ENCODE assay signal across 9 cellular contexts in genomic region chr16:30353438-30354129, GRCh38. TPM values are rescaled to one million over a fixed set of nuclear protein-coding genes. Genes with fewer than 3 reads are reported as not detected.
DNase-seq lines count a peak whose midpoint lies in the region; FAIRE-seq and TF ChIP-seq lines count a peak whose summit lies in the region.
"Had no signal": no experiment of that assay in that cellular context is flagged by ENCODE, and none has a peak within 500 bp of the region (broad histone marks: within the 10 kb centered on the region; RNA-seq: fewer than 3 reads in every experiment).

No MANE protein-coding gene starts in this region.

- no peak for TF ChIP-seq EP300 in suprapubic skin (IDR thresholded peaks at IDR 0.05)

- H3K4me3 Mint-ChIP-seq in activated CD4-positive, alpha-beta T cell treated with anti-CD3 and anti-CD28 coated beads, Interleukin-2, amount 10 ng/mL, durations not matched to agents 24 days and 14 days: peak overlapping the region; percentile 90
- H3K4me3 Mint-ChIP-seq in activated T-helper 2 cell treated with anti-CD3 and anti-CD28 coated beads, Interferon-gamma antibody, Interleukin-2, Interleukin-4, amounts not matched to agents 10 μg/mL and 5 μg/mL and 100 μg/mL, durations not matched to agents 14 hours and 24 hours and 36 hours (ENCODE audit: low read depth): peak overlapping the region; percentile 93

- H3K9ac ChIP-seq in kidney (ENCODE audit: low read length in 2 of 2): peak overlapping the region in 1 of 2 donors; percentile 99

- peaks cover 44% of the 10 kb centered on the region for H3K4me1 Mint-ChIP-seq in activated CD4-positive, alpha-beta T cell treated with anti-CD3 and anti-CD28 coated beads, Interleukin-2, amount 10 ng/mL, durations not matched to agents 24 days and 14 days
- H3K4me1 Mint-ChIP-seq in activated T-helper 2 cell treated with anti-CD3 and anti-CD28 coated beads, Interferon-gamma antibody, Interleukin-2, Interleukin-4, amounts not matched to agents 10 μg/mL and 5 μg/mL and 100 μg/mL, durations not matched to agents 14 hours and 24 hours and 36 hours (ENCODE audit: low read depth): peaks cover 40% of the 10 kb centered on the region

- no peak for TF ChIP-seq POLR2A in suprapubic skin (IDR thresholded peaks at IDR 0.05)
- TF ChIP-seq POLR2A in lower leg skin (IDR thresholded peaks at IDR 0.05): no peak

- H3K9me3 ChIP-seq in kidney (ENCODE audit: control insufficient read depth in 1 of 2, low read length in 2 of 2): no peaks in the 10 kb centered on the region
- no peaks in the 10 kb centered on the region for H3K9me3 ChIP-seq in suprapubic skin

- H3K27me3 Mint-ChIP-seq in activated CD4-positive, alpha-beta T cell treated with anti-CD3 and anti-CD28 coated beads, Interleukin-2, amount 10 ng/mL, durations not matched to agents 24 days and 14 days: no peaks in the 10 kb centered on the region
- no peaks in the 10 kb centered on the region for H3K27me3 Mint-ChIP-seq in activated T-helper 2 cell treated with anti-CD3 and anti-CD28 coated beads, Interferon-gamma antibody, Interleukin-2, Interleukin-4, amounts not matched to agents 10 μg/mL and 5 μg/mL and 100 μg/mL, durations not matched to agents 14 hours and 24 hours and 36 hours (ENCODE audit: low read depth)

- H3K9me3 Mint-ChIP-seq in activated CD4-positive, alpha-beta T cell treated with anti-CD3 and anti-CD28 coated beads, Interleukin-2, amount 10 ng/mL, durations not matched to agents 24 days and 14 days: no peaks in the 10 kb centered on the region
- H3K9me3 Mint-ChIP-seq in activated T-helper 2 cell treated with anti-CD3 and anti-CD28 coated beads, Interferon-gamma antibody, Interleukin-2, Interleukin-4, amounts not matched to agents 10 μg/mL and 5 μg/mL and 100 μg/mL, durations not matched to agents 14 hours and 24 hours and 36 hours: no peaks in the 10 kb centered on the region

- FAIRE-seq in kidney (lab: Jason Lieb, UNC): no peak

- H3K4me1 ChIP-seq in kidney (ENCODE audit: control insufficient read depth in 1 of 2, insufficient read depth in 1 of 2, low read depth in 1 of 2, low read length in 2 of 2): peaks cover 29 to 35% of the 10 kb centered on the region in 2 donors
- peaks cover 49% of the 10 kb centered on the region for H3K4me1 ChIP-seq in suprapubic skin

- H3K27ac Mint-ChIP-seq in activated CD4-positive, alpha-beta T cell treated with anti-CD3 and anti-CD28 coated beads, Interleukin-2, amount 10 ng/mL, durations not matched to agents 24 days and 14 days: peak overlapping the region; percentile 60
- no peak overlapping the region for H3K27ac Mint-ChIP-seq in activated T-helper 2 cell treated with anti-CD3 and anti-CD28 coated beads, Interferon-gamma antibody, Interleukin-2, Interleukin-4, amounts not matched to agents 10 μg/mL and 5 μg/mL and 100 μg/mL, durations not matched to agents 14 hours and 24 hours and 36 hours

- H3K36me3 Mint-ChIP-seq in activated CD4-positive, alpha-beta T cell treated with anti-CD3 and anti-CD28 coated beads, Interleukin-2, amount 10 ng/mL, durations not matched to agents 24 days and 14 days (ENCODE audit: low read depth): peaks cover 65% of the 10 kb centered on the region
- H3K36me3 Mint-ChIP-seq in activated T-helper 2 cell treated with anti-CD3 and anti-CD28 coated beads, Interferon-gamma antibody, Interleukin-2, Interleukin-4, amounts not matched to agents 10 μg/mL and 5 μg/mL and 100 μg/mL, durations not matched to agents 14 hours and 24 hours and 36 hours (ENCODE audit: low read depth): peaks cover 74% of the 10 kb centered on the region

- H3K36me3 ChIP-seq in kidney (ENCODE audit: control insufficient read depth in 1 of 2, insufficient read depth in 2 of 2, low read length in 2 of 2): peaks cover 11 to 28% of the 10 kb centered on the region in 2 donors
- peaks cover 48% of the 10 kb centered on the region for H3K36me3 ChIP-seq in suprapubic skin

- WGBS in suprapubic skin: 83% methylated on average over 20 of the region's 23 CpGs
- 86 to 89% methylated on average over 17 to 23 of the region's 23 CpGs for WGBS in lower leg skin, 2 donors

- DNase-seq in activated CD4-positive, alpha-beta T cell treated with anti-CD3 and anti-CD28 coated beads, Interleukin-2, amount 10 ng/mL, durations not matched to agents 24 days and 14 days: peak; percentile 61
- DNase-seq in activated CD4-positive, alpha-beta T cell treated with anti-CD3 and anti-CD28 coated beads for 48 hours: no peak
- no peak for DNase-seq in activated T-helper 2 cell treated with anti-CD3 and anti-CD28 coated beads, Interferon-gamma antibody, Interleukin-2, Interleukin-4, amounts not matched to agents 10 μg/mL and 5 μg/mL and 100 μg/mL, durations not matched to agents 14 hours and 24 hours and 36 hours (ENCODE audit: low spot score)
- DNase-seq in kidney: peak; percentile 75
- no peak for DNase-seq in suprapubic skin (ENCODE audit: low spot score in 2 of 2)
- DNase-seq in lower leg skin (ENCODE audit: low spot score in 2 of 2): no peak
- no peak for DNase-seq in NK-92 treated with Interleukin-12 subunit alpha and Interleukin-12 subunit beta, amount 100 ng/mL, for 24 hours (lab: John Stamatoyannopoulos, UW)
- DNase-seq in DMS114 treated with DMSO at 0.1 percent for 48 hours (lab: John Stamatoyannopoulos, UW; ENCODE audit: unreplicated experiment): no peak
- DNase-seq: NCI-H1417 had no signal

- H3K4me3 ChIP-seq in kidney (ENCODE audit: low read length in 2 of 2): no peak overlapping the region
- peak overlapping the region; percentile 80 for H3K4me3 ChIP-seq in suprapubic skin
- no peak overlapping the region for H3K4me3 ChIP-seq in lower leg skin (ENCODE audit: low read depth, poor library complexity, severe bottlenecking)

- no peak for TF ChIP-seq CTCF in kidney (IDR thresholded peaks at IDR 0.05; ENCODE audit: borderline replicate concordance, extremely low read depth, insufficient read depth)
- no peak for TF ChIP-seq CTCF in suprapubic skin (IDR thresholded peaks at IDR 0.05)
- TF ChIP-seq CTCF in lower leg skin (IDR thresholded peaks at IDR 0.05): no peak

- no peak overlapping the region for H3K27ac ChIP-seq in kidney (ENCODE audit: low read depth in 2 of 2, low read length in 2 of 2)
- peak overlapping the region; percentile 95 for H3K27ac ChIP-seq in suprapubic skin

- no peaks in the 10 kb centered on the region for H3K27me3 ChIP-seq in suprapubic skin

- intact Hi-C loops in activated CD4-positive, alpha-beta T cell treated with anti-CD3 and anti-CD28 coated beads, Interleukin-2, amount 10 ng/mL, durations not matched to agents 24 days and 14 days (cut with micrococcal nuclease): loop anchor here (2.0 kb wide), 1 partner anchor 19 kb away; no protein-coding TSS in a partner anchor
- intact Hi-C loops in activated T-helper 2 cell treated with anti-CD3 and anti-CD28 coated beads, Interferon-gamma antibody, Interleukin-2, Interleukin-4, amounts not matched to agents 10 μg/mL and 5 μg/mL and 100 μg/mL, durations not matched to agents 14 hours and 24 hours and 36 hours (cut with micrococcal nuclease): loop anchor here (5.0 to 10.0 kb wide), 3 partner anchors 51 to 546 kb away; partner anchors contain the start of genes ALDOA, MAZ and ZNF771
- intact Hi-C loops in kidney (cut with DNase I) (no loop called here), lower leg skin (cut with DNase I; ENCODE audit: low total_unique reads) (no loop called here)

RNA-seq across cellular contexts. Expression of gene CD2BP2, which starts 1.5 kb away (rescaled TPM):
- total RNA-seq in activated CD4-positive, alpha-beta T cell treated with anti-CD3 and anti-CD28 coated beads, Interleukin-2, amount 10 ng/mL, durations not matched to agents 24 days and 14 days: 80.5 and 93.2 TPM in 2 replicates
- 80.1 and 84.5 TPM in 2 replicates for total RNA-seq in activated T-helper 2 cell treated with anti-CD3 and anti-CD28 coated beads, Interferon-gamma antibody, Interleukin-2, Interleukin-4, amounts not matched to agents 10 μg/mL and 5 μg/mL and 100 μg/mL, durations not matched to agents 14 hours and 24 hours and 36 hours
- total RNA-seq in kidney: 68.1 TPM
- polyA plus RNA-seq in kidney (ENCODE audit: insufficient read depth, low read depth, low replicate concordance): 61.8 TPM
- 10 to 100 TPM; 21.6 to 34.9 (median 27.7) TPM for total RNA-seq in suprapubic skin
- total RNA-seq in lower leg skin: 10 to 100 TPM; 33.6 to 43.2 (median 38.5) TPM

RNA-seq across cellular contexts. Expression of gene TBC1D10B, which starts 16.7 kb away (rescaled TPM):
- 68.9 TPM in 2 replicates for total RNA-seq in activated CD4-positive, alpha-beta T cell treated with anti-CD3 and anti-CD28 coated beads, Interleukin-2, amount 10 ng/mL, durations not matched to agents 24 days and 14 days
- 63.4 and 64.4 TPM in 2 replicates for total RNA-seq in activated T-helper 2 cell treated with anti-CD3 and anti-CD28 coated beads, Interferon-gamma antibody, Interleukin-2, Interleukin-4, amounts not matched to agents 10 μg/mL and 5 μg/mL and 100 μg/mL, durations not matched to agents 14 hours and 24 hours and 36 hours
- total RNA-seq in kidney: 32.7 TPM
- 30.1 TPM for polyA plus RNA-seq in kidney (ENCODE audit: insufficient read depth, low read depth, low replicate concordance)
- total RNA-seq in suprapubic skin: 10 to 100 TPM; 34.4 to 43.2 (median 38.4) TPM
- 10 to 100 TPM; 33.2 to 51.8 (median 41.9) TPM for total RNA-seq in lower leg skin

RNA-seq across cellular contexts. Expression of gene MYL11, which starts 21.0 kb away (rescaled TPM):
- total RNA-seq in activated CD4-positive, alpha-beta T cell treated with anti-CD3 and anti-CD28 coated beads, Interleukin-2, amount 10 ng/mL, durations not matched to agents 24 days and 14 days: 1.0 and 1.3 TPM in 2 replicates
- 3.4 and 4.3 TPM in 2 replicates for total RNA-seq in activated T-helper 2 cell treated with anti-CD3 and anti-CD28 coated beads, Interferon-gamma antibody, Interleukin-2, Interleukin-4, amounts not matched to agents 10 μg/mL and 5 μg/mL and 100 μg/mL, durations not matched to agents 14 hours and 24 hours and 36 hours
- total RNA-seq in kidney (not detected), suprapubic skin (not detected), lower leg skin (1 to 10 TPM in 1 of 4 donors, under 1 TPM in 1, not detected in 2; 0.79 to 2.1 TPM)
- polyA plus RNA-seq in kidney (ENCODE audit: insufficient read depth, low read depth, low replicate concordance): 2.3 TPM

RNA-seq across cellular contexts. Expression of gene SEPTIN1, which starts 28.8 kb away (rescaled TPM):
- total RNA-seq in activated CD4-positive, alpha-beta T cell treated with anti-CD3 and anti-CD28 coated beads, Interleukin-2, amount 10 ng/mL, durations not matched to agents 24 days and 14 days: 162 and 163 TPM in 2 replicates
- total RNA-seq in activated T-helper 2 cell treated with anti-CD3 and anti-CD28 coated beads, Interferon-gamma antibody, Interleukin-2, Interleukin-4, amounts not matched to agents 10 μg/mL and 5 μg/mL and 100 μg/mL, durations not matched to agents 14 hours and 24 hours and 36 hours: 169 and 173 TPM in 2 replicates
- total RNA-seq in kidney: 12.8 TPM
- 5.0 TPM for polyA plus RNA-seq in kidney (ENCODE audit: insufficient read depth, low read depth, low replicate concordance)
- total RNA-seq in suprapubic skin: 1 to 10 TPM in 2 of 4 donors, under 1 TPM in 1, not detected in 1; 0.52 to 2.3 (median 1.3) TPM
- total RNA-seq in lower leg skin: 1 to 10 TPM in 1 of 4 donors, under 1 TPM in 2, not detected in 1; 0.39 to 1.2 (median 0.91) TPM

RNA-seq across cellular contexts. Expression of gene ZNF48, which starts 41.6 kb away (rescaled TPM):
- total RNA-seq in activated CD4-positive, alpha-beta T cell treated with anti-CD3 and anti-CD28 coated beads, Interleukin-2, amount 10 ng/mL, durations not matched to agents 24 days and 14 days: 16.5 and 18.3 TPM in 2 replicates
- total RNA-seq in activated T-helper 2 cell treated with anti-CD3 and anti-CD28 coated beads, Interferon-gamma antibody, Interleukin-2, Interleukin-4, amounts not matched to agents 10 μg/mL and 5 μg/mL and 100 μg/mL, durations not matched to agents 14 hours and 24 hours and 36 hours: 13.4 TPM in 2 replicates
- total RNA-seq in kidney: 9.7 TPM
- 6.9 TPM for polyA plus RNA-seq in kidney (ENCODE audit: insufficient read depth, low read depth, low replicate concordance)
- 10 to 100 TPM in 1 of 4 donors, 1 to 10 TPM in 3; 6.3 to 12.1 (median 8.1) TPM for total RNA-seq in suprapubic skin
- total RNA-seq in lower leg skin: 10 to 100 TPM in 3 of 4 donors, 1 to 10 TPM in 1; 8.3 to 15.6 (median 10.5) TPM

Comparison
In these comparisons a context has a peak if more than half of its experiments do, and no peak if none do; other contexts are left out.
1. DNase-seq: peak in activated CD4-positive, alpha-beta T cell treated with anti-CD3 and anti-CD28 coated beads, Interleukin-2, amount 10 ng/mL, durations not matched to agents 24 days and 14 days (single experiment) and kidney (single experiment); none in activated CD4-positive, alpha-beta T cell treated with anti-CD3 and anti-CD28 coated beads for 48 hours (single experiment), activated T-helper 2 cell treated with anti-CD3 and anti-CD28 coated beads, Interferon-gamma antibody, Interleukin-2, Interleukin-4, amounts not matched to agents 10 μg/mL and 5 μg/mL and 100 μg/mL, durations not matched to agents 14 hours and 24 hours and 36 hours (single experiment), suprapubic skin (0 of 2), lower leg skin (0 of 2), NK-92 treated with Interleukin-12 subunit alpha and Interleukin-12 subunit beta, amount 100 ng/mL, for 24 hours (single experiment) and DMS114 treated with DMSO at 0.1 percent for 48 hours (single experiment).
2. intact Hi-C loops: an anchor here in activated CD4-positive, alpha-beta T cell treated with anti-CD3 and anti-CD28 coated beads, Interleukin-2, amount 10 ng/mL, durations not matched to agents 24 days and 14 days (2.0 kb wide) and activated T-helper 2 cell treated with anti-CD3 and anti-CD28 coated beads, Interferon-gamma antibody, Interleukin-2, Interleukin-4, amounts not matched to agents 10 μg/mL and 5 μg/mL and 100 μg/mL, durations not matched to agents 14 hours and 24 hours and 36 hours (5.0 to 10.0 kb wide); none called in kidney and lower leg skin.